ENCODE assay signal across 9 cellular contexts in the genomic region with DNA sequence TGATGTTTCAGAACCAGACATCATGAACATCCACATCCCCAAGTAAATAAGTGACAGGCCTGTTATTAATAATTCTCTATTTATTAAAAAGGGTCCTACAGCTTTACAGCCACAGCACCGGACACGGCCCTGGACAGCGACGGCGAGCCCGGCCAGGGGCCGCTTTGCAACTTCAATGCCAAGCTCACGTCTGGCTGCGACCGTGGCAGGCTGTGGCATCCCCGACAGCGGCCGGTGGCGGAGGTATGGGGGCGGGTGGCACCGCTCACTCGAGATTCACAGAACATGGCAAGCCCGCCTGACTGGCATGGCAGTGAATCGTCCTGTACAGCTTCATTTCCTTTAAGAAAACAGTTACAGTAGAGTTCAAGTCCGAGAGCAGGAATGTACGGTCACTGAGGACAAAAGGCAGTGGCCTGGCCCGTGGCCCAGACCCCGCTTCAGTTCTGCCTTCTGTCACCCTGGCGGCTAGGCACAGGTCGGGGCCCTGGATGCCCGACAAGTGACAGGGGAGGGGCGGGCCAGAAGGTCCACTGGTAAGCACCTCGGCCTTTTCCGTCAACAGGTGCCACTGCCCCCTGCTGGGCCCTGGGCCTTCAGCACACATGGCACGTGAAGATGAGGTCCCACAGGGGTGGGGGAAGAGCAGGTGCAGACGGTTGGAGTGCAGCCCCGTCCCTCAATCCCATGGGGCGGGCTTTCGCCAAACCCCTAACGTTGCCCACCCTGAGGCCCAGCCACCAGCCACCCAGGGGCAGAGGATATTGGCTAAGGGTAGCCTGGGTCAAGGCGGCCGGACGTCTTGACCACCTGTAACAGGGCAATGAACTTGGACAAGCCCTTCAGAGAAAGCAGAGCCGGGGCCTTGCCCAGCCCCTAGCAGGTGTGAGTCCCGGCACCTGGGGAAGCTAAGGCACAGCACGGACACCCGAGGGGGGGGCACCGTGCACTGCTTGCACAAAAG. TPM values are rescaled to one million over a fixed set of nuclear protein-coding genes. Genes with fewer than 3 reads are reported as not detected.
DNase-seq lines count a peak whose midpoint lies in the region; ATAC-seq and TF ChIP-seq lines count a peak whose summit lies in the region.
"Had no signal": no experiment of that assay in that cellular context is flagged by ENCODE, and none has a peak within 500 bp of the region (broad histone marks: within the 10 kb centered on the region; RNA-seq: fewer than 3 reads in every experiment).

No MANE protein-coding gene starts in this region.

- BruUV-seq in OCI-LY7 (replicated peaks; lab: Mats Ljungman, UMichigan), result no TSS peak

- H3K36me3 ChIP-seq in OCI-LY7 (ENCODE audit: insufficient read depth, low read length), result peaks cover 18% of the 10 kb centered on the region

- H3K27ac ChIP-seq in OCI-LY7 (ENCODE audit: low read depth, low read length, poor library complexity, severe bottlenecking), result no peak overlapping the region

- CTCF ChIA-PET in OCI-LY7 (lab: Charles Lee; ENCODE audit: unreplicated experiment), result interaction anchor here (0.6 to 2.3 kb wide), 2 partner anchors 14 to 72 kb away, joined by 3 to 8 read pairs; no protein-coding TSS in a partner anchor

- POLR2A ChIA-PET in OCI-LY7 (lab: Charles Lee), result no interaction called here

- H3K9me3 Mint-ChIP-seq in progenitor cell of endocrine pancreas (ENCODE audit: low read depth), result no peaks in the 10 kb centered on the region

- intact Hi-C loops in OCI-LY7 (cut with micrococcal nuclease; ENCODE audit: unreplicated experiment), result loop anchor here (2.0 kb wide), 1 partner anchor 73 kb away; no protein-coding TSS in a partner anchor

- no peak overlapping the region for H3K4me2 ChIP-seq in OCI-LY7 (ENCODE audit: low read length)

- H2AFZ ChIP-seq in OCI-LY7 (ENCODE audit: low read length), result no peak overlapping the region

- no peak overlapping the region for H3K4me3 Mint-ChIP-seq in progenitor cell of endocrine pancreas (ENCODE audit: low read depth)

- TF ChIP-seq CTCF in GM12873 (IDR thresholded peaks at IDR 0.05; ENCODE audit: insufficient read depth, low read depth, low read length, missing control alignments) (peak; percentile 58), OCI-LY7 (conservative IDR thresholded peaks at IDR 0.05; ENCODE audit: low read length) (peak; percentile 70), fibroblast of pulmonary artery (IDR thresholded peaks at IDR 0.05; ENCODE audit: low read length, missing control alignments) (peak; percentile 37), progenitor cell of endocrine pancreas (IDR thresholded peaks at IDR 0.05; ENCODE audit: unreplicated experiment) (peak; percentile 56)

- H3K4me1 Mint-ChIP-seq in progenitor cell of endocrine pancreas (ENCODE audit: low read depth), result no peaks in the 10 kb centered on the region

- H3K4me3 ChIP-seq in OCI-LY7 (ENCODE audit: low read depth, low read length, poor library complexity, severe bottlenecking), result no peak overlapping the region
- H3K4me3 ChIP-seq in fibroblast of pulmonary artery (replicated peaks; ENCODE audit: low read depth, low read length), result no peak overlapping the region
- H3K4me3 ChIP-seq: Peyer's patch had no signal

- peaks cover 15% of the 10 kb centered on the region for H3K36me3 Mint-ChIP-seq in progenitor cell of endocrine pancreas (ENCODE audit: insufficient read depth)

- no peak overlapping the region for H3K27ac Mint-ChIP-seq in progenitor cell of endocrine pancreas

- H3K9me3 ChIP-seq in OCI-LY7 (ENCODE audit: low read length), result no peaks in the 10 kb centered on the region
- H3K9me3 ChIP-seq: Peyer's patch had no signal

- no peaks in the 10 kb centered on the region for H3K27me3 Mint-ChIP-seq in progenitor cell of endocrine pancreas

- peak; percentile 71 for DNase-seq in OCI-LY7 (ENCODE audit: low spot score)
- DNase-seq in fibroblast of pulmonary artery (ENCODE audit: low read depth), result peak; percentile 20
- DNase-seq in progenitor cell of endocrine pancreas (ENCODE audit: low spot score, unreplicated experiment), result no peak
- no peak for DNase-seq in SKM-1 treated with dmso at 0.1 percent for 144 hours (lab: John Stamatoyannopoulos, UW; ENCODE audit: unreplicated experiment)
- DNase-seq in NCI-H2107 (lab: John Stamatoyannopoulos, UW), result no peak
- DNase-seq in OCI-M2 (lab: John Stamatoyannopoulos, UW; ENCODE audit: unreplicated experiment), result no peak

- H4K20me1 ChIP-seq in OCI-LY7 (ENCODE audit: insufficient read depth, low read length), result no peaks in the 10 kb centered on the region

- no peak for ATAC-seq in HG02588 (IDR thresholded peaks at IDR 0.05; ENCODE audit: unreplicated experiment)

- H3K4me1 ChIP-seq in OCI-LY7 (ENCODE audit: insufficient read depth, low read length, poor library complexity, severe bottlenecking), result peaks cover 24% of the 10 kb centered on the region

- no peaks in the 10 kb centered on the region for H3K79me2 ChIP-seq in OCI-LY7 (ENCODE audit: insufficient read depth, low read depth, low read length)

- no peaks in the 10 kb centered on the region for H3K9me2 ChIP-seq in OCI-LY7 (ENCODE audit: insufficient read depth, low read length)

RNA-seq across cellular contexts. Expression of gene HIP1R, which starts 30.3 kb away (rescaled TPM):
- total RNA-seq in OCI-LY7 (2014; rRNA removed; shearing (Covaris generic)), result 59.6 and 66.4 TPM in 2 replicates
- total RNA-seq in OCI-LY7 (2022) (56.5 and 70.2 TPM in 2 replicates), progenitor cell of endocrine pancreas (61.1 and 68.8 TPM in 2 replicates)

RNA-seq across cellular contexts. Expression of gene VPS37B, which starts 30.4 kb away (rescaled TPM):
- 1.5 and 2.5 TPM in 2 replicates for total RNA-seq in OCI-LY7 (2014; rRNA removed; shearing (Covaris generic))
- total RNA-seq in OCI-LY7 (2022) (1.7 and 1.8 TPM in 2 replicates), progenitor cell of endocrine pancreas (22.9 and 24.2 TPM in 2 replicates)

Comparison
In these comparisons a context has a peak if more than half of its experiments do, and no peak if none do; other contexts are left out.
1. DNase-seq: peak in OCI-LY7 (single experiment) and fibroblast of pulmonary artery (single experiment); none in progenitor cell of endocrine pancreas (single experiment), SKM-1 treated with dmso at 0.1 percent for 144 hours (single experiment), NCI-H2107 (single experiment) and OCI-M2 (single experiment).
2. Peak in every context shown above with its lines, with median percentiles within 50 percentile points of each other: CTCF ChIP-seq.